Comparison of ENCODE assay signal across 8 cellular contexts in the genomic region with DNA sequence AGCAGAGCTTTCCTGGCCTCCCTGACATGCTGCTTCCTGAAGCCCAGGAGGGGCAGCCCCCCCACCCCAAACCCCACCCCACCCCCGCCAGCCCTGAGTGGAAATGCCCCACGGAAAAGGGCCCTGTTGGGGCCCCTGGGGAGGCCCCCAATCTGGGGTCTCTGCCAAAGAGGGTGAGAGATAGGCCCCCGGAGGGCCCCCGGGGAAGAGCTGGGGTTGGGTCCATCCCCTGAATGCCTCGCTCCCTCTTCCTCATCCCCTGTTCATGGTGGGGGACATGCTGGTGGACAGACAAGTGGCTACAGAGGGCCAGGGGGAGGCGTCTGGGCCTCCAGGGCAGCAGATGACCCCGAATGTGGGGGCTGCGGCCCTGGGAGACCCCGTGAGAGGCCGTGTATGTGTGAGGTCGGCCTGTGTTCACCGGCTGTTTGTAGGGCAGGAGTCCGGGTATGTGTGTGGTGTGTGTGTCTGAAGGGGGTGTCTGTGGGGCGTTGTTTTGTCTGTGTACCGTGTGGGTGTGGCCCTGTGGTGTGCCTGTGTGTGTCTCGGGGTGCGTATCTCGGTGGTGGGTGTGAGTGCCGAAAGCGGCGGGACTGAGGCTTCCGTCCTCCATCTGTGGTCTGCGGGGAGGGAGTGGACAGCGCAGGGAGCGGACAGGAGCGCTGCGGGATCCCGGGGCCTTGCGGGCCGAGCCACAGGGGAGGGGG. TPM values are rescaled to one million over a fixed set of nuclear protein-coding genes. Genes with fewer than 3 reads are reported as not detected.
A peak's percentile ranks its signal among the peaks of the same experiment; 100 is the strongest.
DNase-seq lines count a peak whose midpoint lies in the region; ATAC-seq and TF ChIP-seq lines count a peak whose summit lies in the region.

No MANE protein-coding gene starts in this region.

- no peaks in the 10 kb centered on the region for H3K36me3 ChIP-seq in Caco-2 (ENCODE audit: control insufficient read depth, insufficient read depth, low read length)

- peak overlapping the region; percentile 78 for H3K4me3 Mint-ChIP-seq in Caco-2 (ENCODE audit: unreplicated experiment)

- H3K9me3 ChIP-seq in Caco-2 = no peaks in the 10 kb centered on the region
- no peaks in the 10 kb centered on the region for H3K9me3 ChIP-seq in iPS-18c (ENCODE audit: control insufficient read depth, insufficient read depth, low read length)

- peak overlapping the region; percentile 59 for H3K27ac Mint-ChIP-seq in Caco-2 (ENCODE audit: unreplicated experiment)

- CTCF ChIA-PET in Caco-2 (lab: Charles Lee) = interaction anchor here (0.6 to 1.0 kb wide), 3 partner anchors 62 to 469 kb away, joined by 3 to 5 read pairs (median 4); no protein-coding TSS in a partner anchor

- H3K27me3 ChIP-seq in Caco-2 (replicated peaks; ENCODE audit: control insufficient read depth, insufficient read depth, low read length) = no peaks in the 10 kb centered on the region

- peaks cover 9% of the 10 kb centered on the region for H3K4me1 Mint-ChIP-seq in Caco-2 (ENCODE audit: low read depth, unreplicated experiment)

- H3K27me3 Mint-ChIP-seq in Caco-2 (ENCODE audit: insufficient read depth, unreplicated experiment) = no peaks in the 10 kb centered on the region

- no peaks in the 10 kb centered on the region for H3K9me3 Mint-ChIP-seq in Caco-2 (ENCODE audit: unreplicated experiment)

- no peak for TF ChIP-seq CTCF in Caco-2 (IDR thresholded peaks at IDR 0.05; ENCODE audit: insufficient read depth in 1 of 2, low read depth in 1 of 2, low read length in 1 of 2, severe bottlenecking in 1 of 2, unreplicated experiment in 1 of 2)

- intact Hi-C loops in Caco-2 (cut with micrococcal nuclease; ENCODE audit: unreplicated experiment) = loop anchor here (2.0 to 10.0 kb wide), 3 partner anchors 277 to 471 kb away; a partner anchor contains a TSS

- POLR2A ChIA-PET in Caco-2 (lab: Charles Lee) = interaction anchor here (0.6 to 1.3 kb wide), 2 partner anchors 227 to 432 kb away, joined by 3 read pairs; a partner anchor contains a TSS

- H3K4me1 ChIP-seq in Caco-2 = peaks cover 19% of the 10 kb centered on the region; the same call in 1 of the 2 replicates

- no TSS peak for BruUV-seq in Caco-2 (replicated peaks; lab: Mats Ljungman, UMichigan)

- no peak overlapping the region; the same call in 1 of the 2 replicates for H3K4me3 ChIP-seq in Caco-2 (ENCODE audit: low read depth, low read length)
- peak overlapping the region; percentile 43 for H3K4me3 ChIP-seq in iPS-18c (ENCODE audit: insufficient read depth, low read depth, low read length)

- H3K36me3 Mint-ChIP-seq in Caco-2 (ENCODE audit: insufficient read depth, unreplicated experiment) = peaks cover 5% of the 10 kb centered on the region

- ATAC-seq in HG02678 (IDR thresholded peaks at IDR 0.05; ENCODE audit: unreplicated experiment) = no peak

- DNase-seq in Caco-2 (peak in 1 of 2 experiments; percentile 46), RKO (ENCODE audit: low spot score) (peak; percentile 60), amniotic epithelial cell (ENCODE audit: low read depth) (peak; percentile 53), hypothalamus (lab: John Stamatoyannopoulos, UW) (no peak), cerebellar cortex (ENCODE audit: low spot score) (no peak)
- peak; percentile 52 for DNase-seq in stimulated activated CD8-positive, alpha-beta memory T cell treated with anti-CD3 and anti-CD28 coated beads, Interleukin-12 subunit alpha, Interleukin-12 subunit beta, amount 100 ng/mL, for 4 hours (ENCODE audit: low read depth)

RNA-seq across cellular contexts. Expression of a gene that starts 11.3 kb away (rescaled TPM):
- total RNA-seq in Caco-2 (2022) = not detected in 2 replicates

RNA-seq across cellular contexts. Expression of a gene that starts 16.3 kb away (rescaled TPM):
- 44.1 and 51.6 TPM in 2 replicates for total RNA-seq in Caco-2 (2022)

RNA-seq across cellular contexts. Expression of a gene that starts 32.3 kb away (rescaled TPM):
- total RNA-seq in Caco-2 (2022) = 17.4 and 18.1 TPM in 2 replicates

RNA-seq across cellular contexts. Expression of a gene that starts 55.8 kb away (rescaled TPM):
- total RNA-seq in Caco-2 (2022) = not detected in 2 replicates

Comparison
In these comparisons a context has a peak if more than half of its experiments do, and no peak if none do; other contexts are left out.
1. DNase-seq: peak in RKO (single experiment), amniotic epithelial cell (single experiment) and stimulated activated CD8-positive, alpha-beta memory T cell treated with anti-CD3 and anti-CD28 coated beads, Interleukin-12 subunit alpha, Interleukin-12 subunit beta, amount 100 ng/mL, for 4 hours (single experiment); none in hypothalamus (0 of 51) and cerebellar cortex (single experiment).